ENCODE assay signal across 4 cellular contexts in genomic region chr10:109281347-109281746, GRCh38.
TF ChIP-seq lines count a peak whose summit lies in the region.

No MANE protein-coding gene starts in this region.

TF ChIP-seq in HepG2, 621 proteins besides CTCF, POLR2A, EP300 and RAD21:
- no peak for TF ChIP-seq NR0B2 (CRISPR knock-in tag; IDR thresholded peaks at IDR 0.05)
- peak; percentile 71 for TF ChIP-seq CEBPB (IDR thresholded peaks at IDR 0.05; ENCODE audit: borderline replicate concordance, low read depth, low read length)

TF ChIP-seq in IMR-90, 13 proteins besides CTCF, POLR2A, EP300 and RAD21:
- TF ChIP-seq MAFK (IDR thresholded peaks at IDR 0.05; ENCODE audit: low read depth, low read length) (no peak), CEBPB (IDR thresholded peaks at IDR 0.05; ENCODE audit: low read depth, low read length) (peak; percentile 89)

TF ChIP-seq in K562, 482 proteins besides CTCF, POLR2A, EP300 and RAD21:
- no peak for TF ChIP-seq ZNF175 (CRISPR knock-in tag; IDR thresholded peaks at IDR 0.05; ENCODE audit: low read depth)
- no peak for TF ChIP-seq E2F5 (CRISPR knock-in tag; IDR thresholded peaks at IDR 0.05)
- TF ChIP-seq ZNF436 (CRISPR knock-in tag; IDR thresholded peaks at IDR 0.05) = no peak
- no peak for TF ChIP-seq ZNF12 (CRISPR knock-in tag; IDR thresholded peaks at IDR 0.05)
- no peak for TF ChIP-seq ZNF655 (CRISPR knock-in tag; IDR thresholded peaks at IDR 0.05)
- TF ChIP-seq HBP1 (CRISPR knock-in tag; IDR thresholded peaks at IDR 0.05) = no peak
- TF ChIP-seq NCOA1 (IDR thresholded peaks at IDR 0.05; ENCODE audit: low read depth) = no peak
- no peak for TF ChIP-seq NBN (IDR thresholded peaks at IDR 0.05; ENCODE audit: low read depth)
- TF ChIP-seq THRB (CRISPR knock-in tag; conservative IDR thresholded peaks at IDR 0.05) = no peak
- no peak for TF ChIP-seq RBBP5 (IDR thresholded peaks at IDR 0.05; ENCODE audit: borderline replicate concordance, insufficient read depth, low read length, poor library complexity, severe bottlenecking)
- TF ChIP-seq ZNF707 (CRISPR knock-in tag; conservative IDR thresholded peaks at IDR 0.05) = no peak
- TF ChIP-seq ZNF398 (CRISPR knock-in tag; IDR thresholded peaks at IDR 0.05) = no peak
- no peak for TF ChIP-seq CEBPG (CRISPR knock-in tag; IDR thresholded peaks at IDR 0.05)
- peak in 1 of 2 experiments; percentile 62; a peak in 2 of 4 replicates for TF ChIP-seq CEBPG (tag; conservative IDR thresholded peaks at IDR 0.05 in 1 of 2, IDR thresholded peaks at IDR 0.05 in 1 of 2)
- no peak for TF ChIP-seq STAT6 (CRISPR knock-in tag; IDR thresholded peaks at IDR 0.05)
- TF ChIP-seq CEBPB (tag; IDR thresholded peaks at IDR 0.05) = peak; percentile 41; the same call in 1 of the 2 replicates

TF ChIP-seq in H1, 55 proteins besides CTCF, POLR2A, EP300 and RAD21:
- peak; percentile 9; the same call in 1 of the 2 replicates for TF ChIP-seq CEBPB (IDR thresholded peaks at IDR 0.05; ENCODE audit: low read depth, low read length)
- no peak for TF ChIP-seq ZNF274 (IDR thresholded peaks at IDR 0.05; ENCODE audit: borderline replicate concordance, extremely low read depth, low read length)
- TF ChIP-seq BCL11A (IDR thresholded peaks at IDR 0.05; ENCODE audit: low read depth in 2 of 2, low read length in 2 of 2) = no peak
- TF ChIP-seq EZH2 (IDR thresholded peaks at IDR 0.05; ENCODE audit: low read depth, low read length, severe bottlenecking) = no peak
- TF ChIP-seq RNF2 (IDR thresholded peaks at IDR 0.05; ENCODE audit: borderline replicate concordance, low read depth, low read length, missing control alignments, poor library complexity, severe bottlenecking) = no peak
- TF ChIP-seq SIX5 (IDR thresholded peaks at IDR 0.05; ENCODE audit: low read depth, low read length) = no peak
